1 cellular context compared by ENCODE assay signal in genomic region chr3:151630938-151631417, GRCh38.
A peak's percentile ranks its signal among the peaks of the same experiment; 100 is the strongest.
TF ChIP-seq lines count a peak whose summit lies in the region.

No MANE protein-coding gene starts in this region.

TF ChIP-seq in K562, 482 proteins besides CTCF, POLR2A, EP300 and RAD21 (continued from another document):
- TF ChIP-seq KLF16 (IDR thresholded peaks at IDR 0.05) (peak; percentile 44; the same call in 1 of the 2 replicates), CBX5 (IDR thresholded peaks at IDR 0.05; ENCODE audit: borderline replicate concordance, low read depth) (no peak), HMBOX1 (IDR thresholded peaks at IDR 0.05) (peak; percentile 95), JUN (IDR thresholded peaks at IDR 0.05; ENCODE audit: borderline replicate concordance, low read depth, low read length) (peak; percentile 30; the same call in 1 of the 2 replicates), JUN (CRISPR knock-in tag; IDR thresholded peaks at IDR 0.05; ENCODE audit: borderline replicate concordance) (no peak; the same call in 1 of the 2 replicates), PCBP2 (IDR thresholded peaks at IDR 0.05; ENCODE audit: low read depth, low read length, poor library complexity, severe bottlenecking) (no peak), DACH1 (IDR thresholded peaks at IDR 0.05; ENCODE audit: partially characterized antibody) (peak; percentile 44), HDAC3 (IDR thresholded peaks at IDR 0.05; ENCODE audit: borderline replicate concordance, partially characterized antibody) (peak; percentile 26), ESRRA (IDR thresholded peaks at IDR 0.05; ENCODE audit: borderline replicate concordance, low read depth) (no peak), SMARCE1 (IDR thresholded peaks at IDR 0.05) (peak; percentile 60; the same call in 1 of the 2 replicates), STAT5A (IDR thresholded peaks at IDR 0.05; ENCODE audit: borderline replicate concordance, low read length) (peak; percentile 85), ZNF561 (CRISPR knock-in tag; conservative IDR thresholded peaks at IDR 0.05) (no peak), MAZ (CRISPR knock-in tag; conservative IDR thresholded peaks at IDR 0.05 in 1 of 2, IDR thresholded peaks at IDR 0.05 in 1 of 2) (0 out of 4 replicates have a peak, but pooled peaks of 1 of the 2 experiments have one; percentile 22), MEF2D (tag; conservative IDR thresholded peaks at IDR 0.05; ENCODE audit: low read depth) (peak; percentile 94), NCOA2 (IDR thresholded peaks at IDR 0.05; ENCODE audit: partially characterized antibody in 2 of 2) (no peak), ZNF584 (CRISPR knock-in tag; IDR thresholded peaks at IDR 0.05; ENCODE audit: low read depth) (no peak), AFF4 (CRISPR knock-in tag; IDR thresholded peaks at IDR 0.05) (no peak), CHAMP1 (IDR thresholded peaks at IDR 0.05) (peak; percentile 47; the same call in 1 of the 2 replicates), ATF3 (IDR thresholded peaks at IDR 0.05) (peak; percentile 85), ATF3 (CRISPR knock-in tag; conservative IDR thresholded peaks at IDR 0.05) (no peak), PHB (CRISPR knock-in tag; IDR thresholded peaks at IDR 0.05) (no peak), CC2D1A (IDR thresholded peaks at IDR 0.05) (peak; percentile 29; the same call in 1 of the 2 replicates), ZNF280B (CRISPR knock-in tag; IDR thresholded peaks at IDR 0.05) (no peak), TAF9B (IDR thresholded peaks at IDR 0.05; ENCODE audit: partially characterized antibody) (peak; percentile 92), LCOR (CRISPR knock-in tag; IDR thresholded peaks at IDR 0.05) (peak; percentile 70; the same call in 1 of the 2 replicates), EGR1 (conservative IDR thresholded peaks at IDR 0.05) (peak; percentile 77), BCL6 (CRISPR knock-in tag; IDR thresholded peaks at IDR 0.05) (no peak), CHD1 (IDR thresholded peaks at IDR 0.05; ENCODE audit: low read length) (no peak), PCBP1 (IDR thresholded peaks at IDR 0.05; ENCODE audit: low read depth, low read length, poor library complexity, severe bottlenecking) (no peak), TRIM24 (IDR thresholded peaks at IDR 0.05) (peak; percentile 82 to 93), FOXK2 (conservative IDR thresholded peaks at IDR 0.05 in 1 of 2, IDR thresholded peaks at IDR 0.05 in 1 of 2; ENCODE audit: low read depth in 2 of 2) (peak in 1 of 2 experiments; percentile 30; a peak in 2 of 4 replicates), CEBPB (tag; IDR thresholded peaks at IDR 0.05) (peak; percentile 90)
